1 cellular context compared by ENCODE assay signal in the genomic region with DNA sequence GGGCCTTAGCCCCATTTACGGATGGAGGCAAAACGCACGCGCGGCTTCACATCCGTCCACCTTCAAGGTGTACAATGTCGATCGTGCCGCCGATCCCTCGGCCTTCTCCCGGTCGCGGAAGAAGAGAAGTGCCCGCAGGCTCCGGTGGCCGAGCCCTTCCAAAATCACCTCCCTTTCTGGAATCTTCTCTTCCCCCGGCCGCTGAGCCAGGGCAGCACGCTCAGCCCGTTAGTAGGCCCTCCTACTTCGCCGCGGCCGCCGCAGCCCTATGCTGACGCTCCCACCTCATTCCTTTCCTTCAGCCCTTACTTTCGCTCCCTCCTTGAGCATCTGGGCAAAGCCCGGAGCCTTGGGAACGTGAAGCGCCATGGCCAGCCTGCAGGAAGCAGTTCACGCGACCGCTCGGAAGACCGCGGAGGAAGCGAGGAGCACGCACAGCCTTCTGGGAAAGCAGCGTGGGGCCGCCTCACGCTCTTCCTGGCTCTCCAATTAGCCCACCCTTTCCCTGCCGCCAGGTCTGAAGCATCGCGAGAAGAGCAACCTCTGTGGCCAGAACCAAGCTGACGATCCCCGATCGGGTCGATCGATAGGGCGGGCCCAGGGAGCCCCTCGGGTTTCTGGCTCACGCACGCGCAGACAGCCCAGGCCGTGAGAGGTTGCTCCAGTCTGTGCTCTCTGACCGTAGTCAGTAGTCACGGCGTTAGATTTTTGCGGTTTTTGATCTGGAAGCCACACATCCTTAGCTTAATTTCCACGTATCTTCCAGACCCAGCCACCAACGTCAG.
TF ChIP-seq lines count a peak whose summit lies in the region.

Gene CCT8, minus strand, starts transcription at position 427 of the 785 bp plus-strand sequence. Its CDS starts 58 bp downstream, at position 369.

TF ChIP-seq in GM23338, 12 proteins besides CTCF, POLR2A, EP300 and RAD21:
- TF ChIP-seq, protein P1, sequence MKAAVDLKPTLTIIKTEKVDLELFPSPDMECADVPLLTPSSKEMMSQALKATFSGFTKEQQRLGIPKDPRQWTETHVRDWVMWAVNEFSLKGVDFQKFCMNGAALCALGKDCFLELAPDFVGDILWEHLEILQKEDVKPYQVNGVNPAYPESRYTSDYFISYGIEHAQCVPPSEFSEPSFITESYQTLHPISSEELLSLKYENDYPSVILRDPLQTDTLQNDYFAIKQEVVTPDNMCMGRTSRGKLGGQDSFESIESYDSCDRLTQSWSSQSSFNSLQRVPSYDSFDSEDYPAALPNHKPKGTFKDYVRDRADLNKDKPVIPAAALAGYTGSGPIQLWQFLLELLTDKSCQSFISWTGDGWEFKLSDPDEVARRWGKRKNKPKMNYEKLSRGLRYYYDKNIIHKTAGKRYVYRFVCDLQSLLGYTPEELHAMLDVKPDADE (IDR thresholded peaks at IDR 0.05): peak; percentile 80
- TF ChIP-seq EZH2phosphoT487 (IDR thresholded peaks at IDR 0.05; ENCODE audit: unreplicated experiment): no peak
- TF ChIP-seq JUNB (IDR thresholded peaks at IDR 0.05; ENCODE audit: unreplicated experiment): no peak
- TF ChIP-seq ZNF331 (CRISPR knock-in tag; IDR thresholded peaks at IDR 0.05; ENCODE audit: low read depth): no peak
- no peak for TF ChIP-seq NANOG (IDR thresholded peaks at IDR 0.05; ENCODE audit: borderline replicate concordance)
- no peak for TF ChIP-seq STAT1 (IDR thresholded peaks at IDR 0.05; ENCODE audit: unreplicated experiment)
- TF ChIP-seq POLR2AphosphoS5 (IDR thresholded peaks at IDR 0.05; ENCODE audit: low read depth): peak; percentile 93
- TF ChIP-seq EZH2 (IDR thresholded peaks at IDR 0.05; ENCODE audit: low read depth, unreplicated experiment): no peak
- no peak for TF ChIP-seq ZNF114 (CRISPR knock-in tag; IDR thresholded peaks at IDR 0.05)
- TF ChIP-seq REST (IDR thresholded peaks at IDR 0.05; ENCODE audit: unreplicated experiment): no peak
TF ChIP-seq in GM23338: peak in this region for 2.
